Comparison of ENCODE assay signal across 10 cellular contexts in genomic region chr11:73645972-73646631, GRCh38. TPM values are rescaled to one million over a fixed set of nuclear protein-coding genes. Genes with fewer than 3 reads are reported as not detected.
DNase-seq lines count a peak whose midpoint lies in the region; ATAC-seq and TF ChIP-seq lines count a peak whose summit lies in the region.
"Had no signal": no experiment of that assay in that cellular context is flagged by ENCODE, and none has a peak within 500 bp of the region (broad histone marks: within the 10 kb centered on the region; RNA-seq: fewer than 3 reads in every experiment).

TSS of gene PLEKHB1 (plus strand) at chr11:73646581. CDS start at chr11:73646609, 28 bp downstream.

- no peaks in the 10 kb centered on the region for H3K27me3 ChIP-seq in CD4-positive, alpha-beta memory T cell (ENCODE audit: insufficient read depth, low read length)
- H3K27me3 ChIP-seq: SJCRH30 had no signal

- H3K4me3 Mint-ChIP-seq in CD4-positive, alpha-beta memory T cell = peak within 1 kb of the TSS; percentile 83 to 94 (median 91)
- peak within 1 kb of the TSS; percentile 69 for H3K4me3 Mint-ChIP-seq in neural crest cell

- peaks cover 8% of the 10 kb centered on the region for H3K4me1 ChIP-seq in CD4-positive, alpha-beta memory T cell (ENCODE audit: insufficient read depth, low read length)
- H3K4me1 ChIP-seq in OCI-LY7 (ENCODE audit: insufficient read depth, low read length, poor library complexity, severe bottlenecking) = peaks cover 21% of the 10 kb centered on the region

- POLR2A ChIA-PET in CD4-positive, alpha-beta memory T cell (lab: Charles Lee; ENCODE audit: partially characterized antibody) = interaction anchor here (1.0 to 1.5 kb wide), 2 partner anchors 31 to 115 kb away, joined by 3 to 5 read pairs; partner anchors contain the start of gene RAB6A
- POLR2A ChIA-PET in OCI-LY7 (lab: Charles Lee) = no interaction called here

- intact Hi-C loops in CD4-positive, alpha-beta memory T cell (cut with micrococcal nuclease) = no loop called here
- intact Hi-C loops in OCI-LY7 (cut with micrococcal nuclease; ENCODE audit: unreplicated experiment) = no loop called here

- peak within 1 kb of the TSS; percentile 68 to 98 (median 85) for H3K27ac Mint-ChIP-seq in CD4-positive, alpha-beta memory T cell
- peak within 1 kb of the TSS; percentile 31 for H3K27ac Mint-ChIP-seq in neural crest cell (ENCODE audit: unreplicated experiment)

- TF ChIP-seq CTCF in OCI-LY7 (conservative IDR thresholded peaks at IDR 0.05; ENCODE audit: low read length) = no peak
- TF ChIP-seq CTCF in fibroblast of mammary gland (conservative IDR thresholded peaks at IDR 0.05; ENCODE audit: control insufficient read depth, insufficient read depth, low read depth, low read length) = no peak
- no peak for TF ChIP-seq CTCF in neural crest cell (conservative IDR thresholded peaks at IDR 0.05)

- H3K27me3 Mint-ChIP-seq in CD4-positive, alpha-beta memory T cell = no peaks in the 10 kb centered on the region
- H3K27me3 Mint-ChIP-seq in neural crest cell (ENCODE audit: low read depth) = peaks cover 4% of the 10 kb centered on the region

- H3K4me3 ChIP-seq in CD4-positive, alpha-beta memory T cell (ENCODE audit: low read length in 2 of 2) = no peak within 1 kb of the TSS
- H3K4me3 ChIP-seq in OCI-LY7 (ENCODE audit: low read depth, low read length, poor library complexity, severe bottlenecking) (peak within 1 kb of the TSS; percentile 18), fibroblast of mammary gland (ENCODE audit: control insufficient read depth, low read depth, low read length) (peak within 1 kb of the TSS; percentile 19)
- H3K4me3 ChIP-seq: SJCRH30 had no signal

- peaks cover 9 to 24% (median 20%) of the 10 kb centered on the region in 4 donors for H3K4me1 Mint-ChIP-seq in CD4-positive, alpha-beta memory T cell
- peaks cover 62% of the 10 kb centered on the region for H3K4me1 Mint-ChIP-seq in neural crest cell

- peak within 1 kb of the TSS; percentile 29; the same call in 1 of the 2 replicates for H2AFZ ChIP-seq in OCI-LY7 (ENCODE audit: low read length)

- no peaks in the 10 kb centered on the region for H3K36me3 ChIP-seq in CD4-positive, alpha-beta memory T cell (ENCODE audit: insufficient read depth, low read length)
- no peaks in the 10 kb centered on the region for H3K36me3 ChIP-seq in OCI-LY7 (ENCODE audit: insufficient read depth, low read length)
- H3K36me3 ChIP-seq: SJCRH30 had no signal

- H3K4me2 ChIP-seq in OCI-LY7 (ENCODE audit: low read length) = peak within 1 kb of the TSS; percentile 45

- H3K36me3 Mint-ChIP-seq in CD4-positive, alpha-beta memory T cell = peaks cover 0 to 5% of the 10 kb centered on the region in 2 donors
- H3K36me3 Mint-ChIP-seq in neural crest cell (ENCODE audit: low read depth) = no peaks in the 10 kb centered on the region

- ATAC-seq in GM21723 (IDR thresholded peaks at IDR 0.05; ENCODE audit: unreplicated experiment) = no peak

- no peaks in the 10 kb centered on the region for H3K9me3 ChIP-seq in CD4-positive, alpha-beta memory T cell (ENCODE audit: control insufficient read depth in 1 of 2, low read length in 2 of 2)
- H3K9me3 ChIP-seq in OCI-LY7 (ENCODE audit: low read length) = no peaks in the 10 kb centered on the region
- H3K9me3 ChIP-seq: SJCRH30 had no signal

- no TSS peak for BruUV-seq in OCI-LY7 (replicated peaks; lab: Mats Ljungman, UMichigan)

- peaks cover 0 to 3% (median 0%) of the 10 kb centered on the region in 8 donors for H3K9me3 Mint-ChIP-seq in CD4-positive, alpha-beta memory T cell
- H3K9me3 Mint-ChIP-seq in neural crest cell = no peaks in the 10 kb centered on the region

- no peaks in the 10 kb centered on the region for H3K9me2 ChIP-seq in OCI-LY7 (ENCODE audit: insufficient read depth, low read length)

- H3K27ac ChIP-seq in CD4-positive, alpha-beta memory T cell (ENCODE audit: low read depth, low read length) = peak within 1 kb of the TSS; percentile 24
- no peak within 1 kb of the TSS for H3K27ac ChIP-seq in OCI-LY7 (ENCODE audit: low read depth, low read length, poor library complexity, severe bottlenecking)
- H3K27ac ChIP-seq: SJCRH30 had no signal

- no peaks in the 10 kb centered on the region for H3K79me2 ChIP-seq in OCI-LY7 (ENCODE audit: insufficient read depth, low read depth, low read length)

- CTCF ChIA-PET in CD4-positive, alpha-beta memory T cell (lab: Charles Lee; ENCODE audit: partially characterized antibody) = interaction anchor here (1.6 to 4.9 kb wide), 3 partner anchors 14 to 295 kb away, joined by 6 to 37 read pairs (median 10); no protein-coding TSS in a partner anchor
- CTCF ChIA-PET in OCI-LY7 (lab: Charles Lee; ENCODE audit: unreplicated experiment) = no interaction called here

- no peak for DNase-seq in CD4-positive, alpha-beta memory T cell
- DNase-seq in OCI-LY7 (ENCODE audit: low spot score) = no peak
- DNase-seq in fibroblast of mammary gland (ENCODE audit: low read depth) = peak; percentile 44
- no peak for DNase-seq in neural crest cell (ENCODE audit: low read depth, low spot score)
- DNase-seq in NOMO-1 treated with DMSO at 0.1 percent for 48 hours (lab: John Stamatoyannopoulos, UW; ENCODE audit: unreplicated experiment) = no peak
- no peak for DNase-seq in UCSD-AML1 (lab: John Stamatoyannopoulos, UW; ENCODE audit: unreplicated experiment)
- no peak for DNase-seq in OCI-M1 (lab: John Stamatoyannopoulos, UW)
- DNase-seq: SJCRH30; stimulated activated CD4-positive, alpha-beta T cell treated with anti-CD3 and anti-CD28 coated beads, Interleukin-2, amount 100 ng/mL, for 24 hours had no signal

- H4K20me1 ChIP-seq in OCI-LY7 (ENCODE audit: insufficient read depth, low read length) = no peaks in the 10 kb centered on the region

RNA-seq across cellular contexts. Expression of gene PLEKHB1, which starts in this region (rescaled TPM):
- total RNA-seq in CD4-positive, alpha-beta memory T cell = 10 to 100 TPM; 53.8 to 63.2 TPM
- polyA plus RNA-seq in CD4-positive, alpha-beta memory T cell = 10 to 100 TPM; 78.4 to 79.1 TPM
- total RNA-seq in OCI-LY7 (2014; rRNA removed; shearing (Covaris generic)) = 2.3 and 5.4 TPM in 2 replicates
- total RNA-seq in OCI-LY7 (2022) = 9.2 and 11.8 TPM in 2 replicates
- total RNA-seq in neural crest cell = 42.6 and 42.7 TPM in 2 replicates

Comparison
In these comparisons a context has a peak if more than half of its experiments do, and no peak if none do; other contexts are left out.
1. H3K4me3 ChIP-seq: peak in OCI-LY7 (single experiment) and fibroblast of mammary gland (single experiment); none in CD4-positive, alpha-beta memory T cell (0 of 2).